ENCODE assay signal across 17 cellular contexts in the genomic region with DNA sequence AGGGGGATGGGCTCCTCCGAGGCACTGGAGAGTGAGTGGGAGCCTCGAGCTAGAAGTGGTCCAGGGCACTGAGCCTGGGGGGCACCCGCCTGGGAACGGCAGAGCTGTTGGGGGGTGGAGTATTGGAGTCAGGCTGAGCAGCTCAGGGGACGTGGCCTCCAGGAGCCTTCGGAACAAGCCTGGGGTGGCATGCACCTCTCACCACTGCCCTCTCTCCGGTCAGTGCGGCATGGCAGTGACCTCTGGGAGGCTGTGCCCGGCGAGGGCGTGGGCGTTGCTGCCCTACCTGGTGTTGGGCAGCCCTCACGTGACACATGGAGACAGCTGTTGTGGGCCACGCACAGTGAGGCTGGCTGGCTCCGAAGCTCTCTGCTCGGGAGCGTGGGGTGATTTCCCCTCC. TPM values are rescaled to one million over a fixed set of nuclear protein-coding genes. Genes with fewer than 3 reads are reported as not detected.
DNase-seq lines count a peak whose midpoint lies in the region; ATAC-seq, FAIRE-seq and TF ChIP-seq lines count a peak whose summit lies in the region.
"Had no signal": no experiment of that assay in that cellular context is flagged by ENCODE, and none has a peak within 500 bp of the region (broad histone marks: within the 10 kb centered on the region; RNA-seq: fewer than 3 reads in every experiment).

No MANE protein-coding gene starts in this region.

- H2BK5ac ChIP-seq in neuronal stem cell (ENCODE audit: low read length) = no peak overlapping the region

- DNase-seq in RWPE2 (ENCODE audit: low spot score) = peak; percentile 32
- no peak for DNase-seq in K562 (ENCODE audit: extremely low read depth in 1 of 4, low spot score in 3 of 4)
- DNase-seq in neuronal stem cell (ENCODE audit: low spot score) = no peak
- DNase-seq in GM19240 (ENCODE audit: insufficient read length, low spot score) = no peak
- no peak for DNase-seq in GM20000 (ENCODE audit: low spot score)
- DNase-seq: C1 segment of cervical spinal cord; Calu3; CD4-positive, alpha-beta memory T cell; COR-L47; DMS53; DMS79 treated with DMSO at 0.1 percent for 48 hours; GF-D8; H9 had no signal

- POLR2A ChIA-PET in K562 (lab: Yijun Ruan, JAX) = interaction anchor here (0.6 kb wide), 1 partner anchor 19 kb away, joined by 3 read pairs; no protein-coding TSS in a partner anchor

- no peak overlapping the region for H3K27ac ChIP-seq in RWPE2 (ENCODE audit: poor library complexity, severe bottlenecking)
- H3K27ac ChIP-seq in K562 (ENCODE audit: extremely low read depth, low read depth, low read length) = no peak overlapping the region
- H3K27ac ChIP-seq in neuronal stem cell (replicated peaks; ENCODE audit: low read length) = no peak overlapping the region

- no peaks in the 10 kb centered on the region; the same call in 1 of the 2 replicates for H4K20me1 ChIP-seq in K562 (replicated peaks; ENCODE audit: control insufficient read depth, insufficient read depth, low read length)

- 96% methylated on average over 16 of the region's 17 CpGs for WGBS in K562 (ENCODE audit: insufficient coverage, low coverage, missing lambda C conversion rate)
- WGBS in neuronal stem cell (ENCODE audit: extremely low coverage in 2 of 2, insufficient read length in 2 of 2, insufficient replicate concordance in 1 of 2), 2 donors = no CpG with 5 or more reads among the region's 17 CpGs

- H2BK15ac ChIP-seq in neuronal stem cell (ENCODE audit: low read length) = no peak overlapping the region

- H2BK120ac ChIP-seq in neuronal stem cell (ENCODE audit: low read depth, low read length) = no peak overlapping the region

- TF ChIP-seq EP300 in K562 (IDR thresholded peaks at IDR 0.05; ENCODE audit: low read length) = no peak

- peaks cover 2% of the 10 kb centered on the region for H3K9me1 ChIP-seq in K562 (ENCODE audit: control insufficient read depth, insufficient read depth, low read length)

- H3K79me1 ChIP-seq in neuronal stem cell (ENCODE audit: low read depth, low read length) = peaks cover 14% of the 10 kb centered on the region

- no peaks in the 10 kb centered on the region for H3K4me1 ChIP-seq in RWPE2 (ENCODE audit: insufficient read depth, poor library complexity, severe bottlenecking)
- H3K4me1 ChIP-seq in K562 (replicated peaks in 1 of 2; ENCODE audit: control insufficient read depth in 2 of 2, insufficient read depth in 2 of 2, low read length in 2 of 2) = peaks cover 0 to 41% of the 10 kb centered on the region in 2 experiments; a peak in 2 of 5 replicates
- no peaks in the 10 kb centered on the region for H3K4me1 ChIP-seq in neuronal stem cell (ENCODE audit: control insufficient read depth in 2 of 2, insufficient read depth in 1 of 2, low read depth in 1 of 2, low read length in 2 of 2)

- H4K8ac ChIP-seq in neuronal stem cell (ENCODE audit: low read depth, low read length) = no peak overlapping the region

- H2BK12ac ChIP-seq in neuronal stem cell (ENCODE audit: low read length) = no peak overlapping the region

- H4K91ac ChIP-seq in neuronal stem cell (ENCODE audit: low read depth, low read length, poor library complexity) = no peak overlapping the region

- no peak overlapping the region for H3K14ac ChIP-seq in neuronal stem cell (ENCODE audit: low read length)

- H2AFZ ChIP-seq in K562 (ENCODE audit: low read depth, low read length) (no peak overlapping the region), neuronal stem cell (ENCODE audit: low read length) (no peak overlapping the region)
- H2AFZ ChIP-seq: GM23338 had no signal

- H3K27me3 ChIP-seq in RWPE2 (ENCODE audit: insufficient read depth, poor library complexity, severe bottlenecking) (no peaks in the 10 kb centered on the region), K562 (ENCODE audit: control insufficient read depth in 2 of 2, insufficient read depth in 2 of 2, low read length in 2 of 2) (no peaks in the 10 kb centered on the region), neuronal stem cell (ENCODE audit: control insufficient read depth in 3 of 3, insufficient read depth in 3 of 3, low read depth in 1 of 3, low read length in 3 of 3) (no peaks in the 10 kb centered on the region)

- no peak overlapping the region for H3K4me3 ChIP-seq in RWPE2 (ENCODE audit: severe bottlenecking)
- no peak overlapping the region for H3K4me3 ChIP-seq in K562
- H3K4me3 ChIP-seq in neuronal stem cell (ENCODE audit: low read length in 2 of 2) = peak overlapping the region in 1 of 2 donors; percentile 16
- H3K4me3 ChIP-seq: GM23338 had no signal

- H3K23ac ChIP-seq in neuronal stem cell (ENCODE audit: low read depth, low read length, poor library complexity) = peak overlapping the region; percentile 73

- no peak overlapping the region for H2AK5ac ChIP-seq in neuronal stem cell (ENCODE audit: low read depth, low read length)

- H3K9ac ChIP-seq in K562 (ENCODE audit: insufficient read depth in 1 of 2, low read depth in 2 of 2, low read length in 2 of 2) (no peak overlapping the region; a peak in 1 of 4 replicates), neuronal stem cell (ENCODE audit: low read depth, low read length, poor library complexity) (no peak overlapping the region)

- BruUV-seq in K562 (replicated peaks; lab: Mats Ljungman, UMichigan) = no TSS peak

- H3K36me3 ChIP-seq in RWPE2 (ENCODE audit: low read depth) (peaks cover 19% of the 10 kb centered on the region), K562 (ENCODE audit: control insufficient read depth, insufficient read depth, low read length) (peaks cover 57% of the 10 kb centered on the region; the same call in 1 of the 3 replicates), neuronal stem cell (replicated peaks in 1 of 2; ENCODE audit: control insufficient read depth in 2 of 2, insufficient read depth in 2 of 2, low read length in 2 of 2) (peaks cover 17 to 54% of the 10 kb centered on the region in 2 donors)

- H3K79me2 ChIP-seq in K562 (ENCODE audit: control insufficient read depth, insufficient read depth, low read length) = no peaks in the 10 kb centered on the region

- intact Hi-C loops in K562 (cut with micrococcal nuclease) = no loop called here

- no peak overlapping the region for H3K18ac ChIP-seq in neuronal stem cell (ENCODE audit: low read length)

- in situ Hi-C loops in K562 (cut with MboI) = no loop called here

- no peak overlapping the region for H3K4me2 ChIP-seq in K562 (ENCODE audit: insufficient read depth, low read length)
- H3K4me2 ChIP-seq in neuronal stem cell (ENCODE audit: insufficient read depth, low read length, poor library complexity, severe bottlenecking) = no peak overlapping the region
- H3K4me2 ChIP-seq: GM23338 had no signal

- TF ChIP-seq RAD21 in K562 (CRISPR knock-in tag; conservative IDR thresholded peaks at IDR 0.05 in 1 of 2, IDR thresholded peaks at IDR 0.05 in 1 of 2) = no peak

- no peaks in the 10 kb centered on the region for H3K9me3 ChIP-seq in RWPE2 (ENCODE audit: severe bottlenecking)
- H3K9me3 ChIP-seq in K562 (replicated peaks; ENCODE audit: control insufficient read depth, insufficient read depth, low read depth, low read length) = no peaks in the 10 kb centered on the region
- no peaks in the 10 kb centered on the region for H3K9me3 ChIP-seq in neuronal stem cell (replicated peaks in 1 of 2; ENCODE audit: control insufficient read depth in 2 of 2, insufficient read depth in 1 of 2, low read depth in 1 of 2, low read length in 2 of 2)

- no peak overlapping the region for H3K4ac ChIP-seq in neuronal stem cell (ENCODE audit: low read length)

- no peak for TF ChIP-seq CTCF in RWPE2 (IDR thresholded peaks at IDR 0.05; ENCODE audit: poor library complexity, severe bottlenecking)
- TF ChIP-seq CTCF in K562 (IDR thresholded peaks at IDR 0.05 in 2 of 3, conservative IDR thresholded peaks at IDR 0.05 in 1 of 3; ENCODE audit: insufficient read depth in 2 of 3, low read depth in 1 of 3, low read length in 3 of 3) = no peak
- TF ChIP-seq CTCF in GM20000 (IDR thresholded peaks at IDR 0.05; ENCODE audit: extremely low read depth, missing control alignments) = no peak

- CTCF ChIA-PET in K562 (lab: Yijun Ruan, JAX; ENCODE audit: low intra/inter-chr PET ratio) = no interaction called here

- TF ChIP-seq POLR2A in K562 (conservative IDR thresholded peaks at IDR 0.05) = no peak

- no peak for FAIRE-seq in K562 (lab: Jason Lieb, UNC)

- ATAC-seq in RWPE2 (ENCODE audit: low read depth) = no peak
- no peak for ATAC-seq in K562
- ATAC-seq in GM18909 (IDR thresholded peaks at IDR 0.05; ENCODE audit: poor library complexity, unreplicated experiment) = no peak
- ATAC-seq: GM23338, HCT116 had no signal

RNA-seq across cellular contexts. Expression of a gene that starts 13.9 kb away (rescaled TPM):
- 0.83 and 2.0 TPM in 2 replicates for total RNA-seq in K562 (2011; cell fraction: chromatin; rRNA removed; ENCODE audit: low replicate concordance)
- 1.6 and 2.0 TPM in 2 replicates for total RNA-seq in K562 (2011; cell fraction: nucleolus; rRNA removed)
- total RNA-seq in K562 (2011; cell fraction: nucleoplasm; rRNA removed) = 1.4 and 1.5 TPM in 2 replicates
- total RNA-seq in K562 (2014; rRNA removed) = 0.09 and 0.29 TPM in 2 replicates
- total RNA-seq in K562 (2014; rRNA removed; fragmentation: Illumina TruSeq; extraction: Trizol) = not detected in 2 replicates
- 0.15 and 0.18 TPM in 2 replicates for total RNA-seq in K562 (2015; rRNA removed; fragmentation: Illumina TruSeq; extraction: Trizol)
- total RNA-seq in K562 (2021) = 0.16 and 0.20 TPM in 2 replicates
- 0.20 TPM in 2 replicates for polyA plus RNA-seq in K562 (2011; rRNA removed)
- 0.19 and 0.86 TPM in 2 replicates for polyA plus RNA-seq in K562 (2011; cell fraction: cytosol; rRNA removed)
- 0.65 and 0.77 TPM in 2 replicates for polyA plus RNA-seq in K562 (2011; cell fraction: nucleus; rRNA removed)
- polyA plus RNA-seq in K562 (2012) = 0.26 and 1.3 TPM in 2 replicates
- 0.11 TPM in 1 of 2 replicates, not detected in the other for polyA plus RNA-seq in K562 (2014; fragmentation: Illumina TruSeq; extraction: Trizol)
- not detected for polyA plus RNA-seq in K562 (2014; fragmentation: Nextera tagmentation; extraction: Ambion mirVana)
- polyA plus RNA-seq in K562 (2014; rRNA removed) = 0.22 TPM in 1 of 2 replicates, not detected in the other
- 0.07 and 0.15 TPM in 2 replicates for polyA minus RNA-seq in K562 (2011; rRNA and poly(A)+ RNA removed)
- not detected in 2 replicates for polyA minus RNA-seq in K562 (2011; cell fraction: cytosol; rRNA and poly(A)+ RNA removed)
- 0.44 and 0.67 TPM in 2 replicates for polyA minus RNA-seq in K562 (2011; cell fraction: nucleus; rRNA and poly(A)+ RNA removed)
- polyA plus RNA-seq in neuronal stem cell (2013, experiment 1 of 2) = 3.6 TPM
- polyA plus RNA-seq in neuronal stem cell (2013, experiment 2 of 2) = 3.8 TPM
- total RNA-seq: Daoy had no signal
- polyA plus RNA-seq: CD4-positive, alpha-beta memory T cell had no signal

RNA-seq across cellular contexts. Expression of a gene that starts 23.8 kb away (rescaled TPM):
- 43.6 and 59.1 TPM in 2 replicates for total RNA-seq in K562 (2011; cell fraction: chromatin; rRNA removed; ENCODE audit: low replicate concordance)
- 40.1 and 50.7 TPM in 2 replicates for total RNA-seq in K562 (2011; cell fraction: nucleolus; rRNA removed)
- 31.7 and 32.9 TPM in 2 replicates for total RNA-seq in K562 (2011; cell fraction: nucleoplasm; rRNA removed)
- 34.5 and 48.7 TPM in 2 replicates for total RNA-seq in K562 (2014; rRNA removed)
- total RNA-seq in K562 (2014; rRNA removed; fragmentation: Illumina TruSeq; extraction: Trizol) = 15.4 and 17.2 TPM in 2 replicates
- 30.9 and 32.3 TPM in 2 replicates for total RNA-seq in K562 (2015; rRNA removed; fragmentation: Illumina TruSeq; extraction: Trizol)
- 39.0 and 40.0 TPM in 2 replicates for total RNA-seq in K562 (2021)
- polyA plus RNA-seq in K562 (2011; rRNA removed) = 36.1 and 37.5 TPM in 2 replicates
- 49.9 and 152 TPM in 2 replicates for polyA plus RNA-seq in K562 (2011; cell fraction: cytosol; rRNA removed)
- polyA plus RNA-seq in K562 (2011; cell fraction: nucleus; rRNA removed) = 19.7 and 24.6 TPM in 2 replicates
- polyA plus RNA-seq in K562 (2012) = 27.5 and 34.3 TPM in 2 replicates
- polyA plus RNA-seq in K562 (2014; fragmentation: Illumina TruSeq; extraction: Trizol) = 31.2 and 39.2 TPM in 2 replicates
- 1 to 10 TPM in 1 of 2 experiments, under 1 TPM in 1; 0.73 to 1.6 TPM for polyA plus RNA-seq in K562 (2014; fragmentation: Nextera tagmentation; extraction: Ambion mirVana)
- 58.0 and 58.3 TPM in 2 replicates for polyA plus RNA-seq in K562 (2014; rRNA removed)
- polyA minus RNA-seq in K562 (2011; rRNA and poly(A)+ RNA removed) = 17.2 and 25.7 TPM in 2 replicates
- polyA minus RNA-seq in K562 (2011; cell fraction: cytosol; rRNA and poly(A)+ RNA removed) = 17.5 and 19.7 TPM in 2 replicates
- polyA minus RNA-seq in K562 (2011; cell fraction: nucleus; rRNA and poly(A)+ RNA removed) = 18.7 and 23.8 TPM in 2 replicates
- 26.1 TPM for polyA plus RNA-seq in neuronal stem cell (2013, experiment 1 of 2)
- 27.0 TPM for polyA plus RNA-seq in neuronal stem cell (2013, experiment 2 of 2)

RNA-seq across cellular contexts. Expression of a gene that starts 46.4 kb away (rescaled TPM):
- 1,596 and 1,670 TPM in 2 replicates for total RNA-seq in K562 (2011; cell fraction: chromatin; rRNA removed; ENCODE audit: low replicate concordance)
- 1,139 and 1,167 TPM in 2 replicates for total RNA-seq in K562 (2011; cell fraction: nucleolus; rRNA removed)
- 1,487 and 2,488 TPM in 2 replicates for total RNA-seq in K562 (2011; cell fraction: nucleoplasm; rRNA removed)
- total RNA-seq in K562 (2014; rRNA removed) = 81.1 and 85.3 TPM in 2 replicates
- 79.2 and 79.9 TPM in 2 replicates for total RNA-seq in K562 (2014; rRNA removed; fragmentation: Illumina TruSeq; extraction: Trizol)
- 70.6 and 91.2 TPM in 2 replicates for total RNA-seq in K562 (2015; rRNA removed; fragmentation: Illumina TruSeq; extraction: Trizol)
- total RNA-seq in K562 (2021) = 413 and 466 TPM in 2 replicates
- polyA plus RNA-seq in K562 (2011; rRNA removed) = 82.5 and 179 TPM in 2 replicates
- polyA plus RNA-seq in K562 (2011; cell fraction: cytosol; rRNA removed) = 102 and 119 TPM in 2 replicates
- 1,748 and 2,419 TPM in 2 replicates for polyA plus RNA-seq in K562 (2011; cell fraction: nucleus; rRNA removed)
- polyA plus RNA-seq in K562 (2012) = 391 and 584 TPM in 2 replicates
- 517 and 558 TPM in 2 replicates for polyA plus RNA-seq in K562 (2014; fragmentation: Illumina TruSeq; extraction: Trizol)
- polyA plus RNA-seq in K562 (2014; fragmentation: Nextera tagmentation; extraction: Ambion mirVana) = 10 to 100 TPM; 26.7 to 27.6 TPM
- polyA plus RNA-seq in K562 (2014; rRNA removed) = 463 and 563 TPM in 2 replicates
- 72.4 and 72.8 TPM in 2 replicates for polyA minus RNA-seq in K562 (2011; rRNA and poly(A)+ RNA removed)
- 155 and 244 TPM in 2 replicates for polyA minus RNA-seq in K562 (2011; cell fraction: cytosol; rRNA and poly(A)+ RNA removed)
- polyA minus RNA-seq in K562 (2011; cell fraction: nucleus; rRNA and poly(A)+ RNA removed) = 233 and 249 TPM in 2 replicates
- polyA plus RNA-seq in neuronal stem cell (2013, experiment 1 of 2) = 516 TPM
- polyA plus RNA-seq in neuronal stem cell (2013, experiment 2 of 2) = 512 TPM
